In the genomic region with DNA sequence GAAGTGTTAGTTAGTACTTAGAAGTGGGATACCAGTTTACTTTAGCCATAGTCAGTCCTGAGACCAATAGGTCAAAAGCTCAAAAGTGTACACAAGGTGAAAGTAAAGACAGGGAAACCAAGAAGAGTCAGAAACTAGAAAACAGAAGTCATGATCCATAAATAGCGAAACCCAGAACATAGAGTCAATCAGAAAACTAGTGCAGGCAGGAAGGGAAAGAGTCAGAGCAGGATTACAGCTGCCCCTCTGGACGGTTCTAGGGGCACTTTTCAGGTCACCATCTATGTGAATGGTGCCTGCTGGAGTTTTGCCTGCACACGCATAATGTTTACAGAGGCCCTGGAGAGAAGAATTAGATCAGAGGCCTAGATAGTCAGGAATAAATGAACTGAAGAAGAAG, we compare ENCODE assay signal across 10 cellular contexts. TPM values are rescaled to one million over a fixed set of nuclear protein-coding genes. Genes with fewer than 3 reads are reported as not detected.
A peak's percentile ranks its signal among the peaks of the same experiment; 100 is the strongest.
DNase-seq lines count a peak whose midpoint lies in the region; ATAC-seq lines count a peak whose summit lies in the region.
"Had no signal": no experiment of that assay in that cellular context is flagged by ENCODE, and none has a peak within 500 bp of the region (broad histone marks: within the 10 kb centered on the region; RNA-seq: fewer than 3 reads in every experiment).

No MANE protein-coding gene starts in this region.

- H4K8ac ChIP-seq in trophoblast cell (ENCODE audit: low read depth, low read length): no peak overlapping the region

- H3K27me3 ChIP-seq in trophoblast cell (ENCODE audit: insufficient read depth, low read length) (no peaks in the 10 kb centered on the region), HAP-1 (ENCODE audit: low read depth) (peaks cover 15% of the 10 kb centered on the region)
- H3K27me3 ChIP-seq: neutrophil had no signal

- peak overlapping the region; percentile 25 for H3K4me2 ChIP-seq in trophoblast cell (ENCODE audit: low read length)

- DNase-seq in trophoblast cell: no peak
- no peak for DNase-seq in HAP-1 (ENCODE audit: low spot score in 2 of 2)
- DNase-seq in T-helper 2 cell: no peak
- no peak for DNase-seq in NCI-H1436 treated with DMSO at 0.1 percent for 48 hours (lab: John Stamatoyannopoulos, UW)
- DNase-seq in midbrain (lab: John Stamatoyannopoulos, UW): no peak
- DNase-seq: DMS 273 treated with DMSO at 0.1 percent for 48 hours had no signal

- WGBS in trophoblast cell (ENCODE audit: extremely low coverage, insufficient coverage, insufficient read length): no CpG with 5 or more reads among the region's 3 CpGs

- no peak overlapping the region for H3K4ac ChIP-seq in trophoblast cell (ENCODE audit: low read depth, low read length)

- no peak overlapping the region for H2BK12ac ChIP-seq in trophoblast cell (ENCODE audit: low read length)

- no peak overlapping the region for H4K12ac ChIP-seq in trophoblast cell (ENCODE audit: low read depth, low read length)

- H4K91ac ChIP-seq in trophoblast cell (ENCODE audit: low read depth, low read length): no peak overlapping the region

- ATAC-seq in GM19035 (IDR thresholded peaks at IDR 0.05; ENCODE audit: unreplicated experiment) (peak; percentile 85), HG02588 (IDR thresholded peaks at IDR 0.05; ENCODE audit: unreplicated experiment) (peak; percentile 93), HG03457 (IDR thresholded peaks at IDR 0.05; ENCODE audit: unreplicated experiment) (peak; percentile 95)

- H2BK5ac ChIP-seq in trophoblast cell (ENCODE audit: low read depth, low read length, poor library complexity): no peak overlapping the region

- no peak overlapping the region for H3K18ac ChIP-seq in trophoblast cell (ENCODE audit: low read length)

- H3K79me2 ChIP-seq in trophoblast cell (ENCODE audit: control insufficient read depth, insufficient read depth, low read length, poor library complexity): no peaks in the 10 kb centered on the region

- H3K79me1 ChIP-seq in trophoblast cell (ENCODE audit: low read length): no peaks in the 10 kb centered on the region

- H3K9ac ChIP-seq in trophoblast cell (ENCODE audit: low read length): no peak overlapping the region

- no peak overlapping the region for H2AK5ac ChIP-seq in trophoblast cell (ENCODE audit: low read length)

- H3K4me3 ChIP-seq in trophoblast cell (ENCODE audit: low read depth, low read length) (no peak overlapping the region), HAP-1 (no peak overlapping the region)

- H3K14ac ChIP-seq in trophoblast cell (ENCODE audit: low read length): no peak overlapping the region

- no peak overlapping the region for H3K23ac ChIP-seq in trophoblast cell (ENCODE audit: low read length)

- in situ Hi-C loops in HAP-1 (cut with MboI; ENCODE audit: low sequenced_read_pairs): loop anchor here (25.0 kb wide), 1 partner anchor 193 kb away; no protein-coding TSS in a partner anchor

- H3K4me1 ChIP-seq in trophoblast cell (ENCODE audit: control insufficient read depth in 1 of 2, insufficient read depth in 2 of 2, low read length in 2 of 2): peaks cover 0 to 2% of the 10 kb centered on the region in 2 experiments
- H3K4me1 ChIP-seq in HAP-1: peaks cover 6% of the 10 kb centered on the region; the same call in 1 of the 2 replicates

- H3K9me3 ChIP-seq in trophoblast cell (ENCODE audit: insufficient read depth, low read depth, low read length) (no peaks in the 10 kb centered on the region), HAP-1 (no peaks in the 10 kb centered on the region)
- H3K9me3 ChIP-seq: neutrophil had no signal

- H3K27ac ChIP-seq in trophoblast cell (ENCODE audit: low read depth, low read length): no peak overlapping the region
- H3K27ac ChIP-seq: neutrophil had no signal

- H3K36me3 ChIP-seq in trophoblast cell (ENCODE audit: control insufficient read depth in 1 of 2, insufficient read depth in 2 of 2, low read length in 2 of 2) (no peaks in the 10 kb centered on the region), HAP-1 (replicated peaks) (no peaks in the 10 kb centered on the region)
- H3K36me3 ChIP-seq: neutrophil had no signal

- H2AFZ ChIP-seq in trophoblast cell (ENCODE audit: insufficient read depth, low read length, poor library complexity): no peak overlapping the region

- H2BK120ac ChIP-seq in trophoblast cell (ENCODE audit: insufficient read depth, low read length, poor library complexity): no peak overlapping the region

RNA-seq across cellular contexts. Expression of gene DMTF1, which starts 22.4 kb away (rescaled TPM):
- polyA plus RNA-seq in trophoblast cell (2013): 57.9 and 66.0 TPM in 2 replicates
